2 cellular contexts compared by ENCODE assay signal in genomic region chr4:144022760-144023405, GRCh38. TPM values are rescaled to one million over a fixed set of nuclear protein-coding genes. Genes with fewer than 3 reads are reported as not detected.
"Had no signal": no experiment of that assay in that cellular context is flagged by ENCODE, and none has a peak within 500 bp of the region (broad histone marks: within the 10 kb centered on the region; RNA-seq: fewer than 3 reads in every experiment).

No MANE protein-coding gene starts in this region.

RNA-seq across cellular contexts. Expression of gene GYPB, which starts 3.7 kb away (rescaled TPM):
- total RNA-seq: G401, GM12878 had no signal
